15 cellular contexts compared by ENCODE assay signal in genomic region chr2:75548036-75548573, GRCh38. TPM values are rescaled to one million over a fixed set of nuclear protein-coding genes. Genes with fewer than 3 reads are reported as not detected.
DNase-seq lines count a peak whose midpoint lies in the region; ATAC-seq and TF ChIP-seq lines count a peak whose summit lies in the region.
"Had no signal": no experiment of that assay in that cellular context is flagged by ENCODE, and none has a peak within 500 bp of the region (broad histone marks: within the 10 kb centered on the region; RNA-seq: fewer than 3 reads in every experiment).

No MANE protein-coding gene starts in this region.

- H3K27ac Mint-ChIP-seq in memory B cell (no peak overlapping the region), neural progenitor cell (no peak overlapping the region)

- no peaks in the 10 kb centered on the region for H3K4me1 Mint-ChIP-seq in memory B cell
- peaks cover 22% of the 10 kb centered on the region for H3K4me1 Mint-ChIP-seq in neural progenitor cell

- TF ChIP-seq CTCF in Peyer's patch (IDR thresholded peaks at IDR 0.05), result no peak
- TF ChIP-seq CTCF in neural progenitor cell (IDR thresholded peaks at IDR 0.05), result no peak

- no peak overlapping the region for H3K9ac ChIP-seq in neural progenitor cell

- H3K27ac ChIP-seq in Peyer's patch (no peak overlapping the region), neural progenitor cell (no peak overlapping the region)
- H3K27ac ChIP-seq: heart left ventricle, psoas muscle, VCaP had no signal

- H3K36me3 ChIP-seq in MG63 (peaks cover 14% of the 10 kb centered on the region), Peyer's patch (no peaks in the 10 kb centered on the region), neural progenitor cell (no peaks in the 10 kb centered on the region)
- H3K36me3 ChIP-seq: heart left ventricle had no signal

- H3K9me3 ChIP-seq in MG63, result no peaks in the 10 kb centered on the region
- H3K9me3 ChIP-seq in Peyer's patch, result no peaks in the 10 kb centered on the region
- H3K9me3 ChIP-seq in neural progenitor cell (ENCODE audit: low read depth), result no peaks in the 10 kb centered on the region
- H3K9me3 ChIP-seq: heart left ventricle, psoas muscle had no signal

- H2AFZ ChIP-seq in neural progenitor cell (replicated peaks), result no peak overlapping the region

- no peaks in the 10 kb centered on the region for H4K20me1 ChIP-seq in neural progenitor cell (ENCODE audit: low read depth)

- peaks cover 16% of the 10 kb centered on the region for H3K27me3 Mint-ChIP-seq in memory B cell
- peaks cover 2% of the 10 kb centered on the region for H3K27me3 Mint-ChIP-seq in neural progenitor cell (ENCODE audit: insufficient read depth, low read depth)

- ATAC-seq in memory B cell (ENCODE audit: low read depth) (peak; percentile 32), HG02759 (IDR thresholded peaks at IDR 0.05; ENCODE audit: unreplicated experiment) (no peak)
- ATAC-seq: heart left ventricle, Panc1, psoas muscle had no signal

- no peak for TF ChIP-seq POLR2A in Peyer's patch (IDR thresholded peaks at IDR 0.05)

- H3K27me3 ChIP-seq in MG63 (no peaks in the 10 kb centered on the region), Peyer's patch (no peaks in the 10 kb centered on the region), neural progenitor cell (no peaks in the 10 kb centered on the region)

- no peaks in the 10 kb centered on the region for H3K4me1 ChIP-seq in Peyer's patch
- peaks cover 11% of the 10 kb centered on the region for H3K4me1 ChIP-seq in neural progenitor cell
- H3K4me1 ChIP-seq: heart left ventricle, psoas muscle had no signal

- DNase-seq in EL (peak; percentile 50), MG63 (peak; percentile 30), SK-MEL-5 (ENCODE audit: low read depth, low spot score) (peak; percentile 54), memory B cell (ENCODE audit: low spot score in 2 of 2) (no peak), Peyer's patch (no peak), neural progenitor cell (ENCODE audit: low spot score) (no peak)
- DNase-seq: activated T-cell treated with anti-CD3 and anti-CD28 coated beads for 4 hours; effector CD8-positive, alpha-beta T cell; midbrain; NCI-H187 treated with DMSO at 0.1 percent for 48 hours; psoas muscle had no signal

- H3F3A ChIP-seq in neural progenitor cell (ENCODE audit: low read depth), result no peaks in the 10 kb centered on the region

- peaks cover 2% of the 10 kb centered on the region for H3K9me3 Mint-ChIP-seq in memory B cell
- peaks cover 2% of the 10 kb centered on the region for H3K9me3 Mint-ChIP-seq in neural progenitor cell

- in situ Hi-C loops in SK-MEL-5 (cut with HindIII; ENCODE audit: low pct_unique_long_range_greater_than_20kb, low sequenced_read_pairs), result no loop called here

- H3K4me2 ChIP-seq in neural progenitor cell, result no peak overlapping the region

- H3K36me3 Mint-ChIP-seq in memory B cell (no peaks in the 10 kb centered on the region), neural progenitor cell (no peaks in the 10 kb centered on the region)

- H3K4me3 Mint-ChIP-seq in memory B cell (no peak overlapping the region), neural progenitor cell (no peak overlapping the region)

- H3K4me3 ChIP-seq in MG63 (no peak overlapping the region), Peyer's patch (no peak overlapping the region), neural progenitor cell (no peak overlapping the region)
- H3K4me3 ChIP-seq: heart left ventricle, psoas muscle had no signal

- no peaks in the 10 kb centered on the region for H3K79me2 ChIP-seq in neural progenitor cell (ENCODE audit: low read depth)

RNA-seq across cellular contexts. Expression of gene EVA1A, which starts 12.6 kb away (rescaled TPM):
- 47.2 and 48.6 TPM in 2 replicates for total RNA-seq in MG63 (2014; rRNA removed; shearing (Covaris generic); ENCODE audit: low replicate concordance)
- total RNA-seq in SK-MEL-5 (2014; rRNA removed; shearing (Covaris generic)), result 7.4 and 9.7 TPM in 2 replicates
- polyA plus RNA-seq in SK-MEL-5 (2015; cell fraction: cytosol; rRNA removed), result 7.0 and 14.5 TPM in 2 replicates
- 5.0 and 9.1 TPM in 2 replicates for polyA plus RNA-seq in SK-MEL-5 (2015; cell fraction: nucleus; rRNA removed)
- total RNA-seq in Peyer's patch (10 to 100 TPM in 1 of 4 donors, 1 to 10 TPM in 2, under 1 TPM in 1; 0.70 to 18.2 (median 5.8) TPM), neural progenitor cell (ENCODE audit: low replicate concordance) (2.8 and 3.6 TPM in 2 replicates)

Comparison
In these comparisons a context has a peak if more than half of its experiments do, and no peak if none do; other contexts are left out.
1. DNase-seq: peak in EL (single experiment), MG63 (single experiment) and SK-MEL-5 (single experiment); none in memory B cell (0 of 2), Peyer's patch (0 of 3) and neural progenitor cell (single experiment).